10 cellular contexts compared by ENCODE assay signal in genomic region chr6:37137881-37138568, GRCh38. TPM values are rescaled to one million over a fixed set of nuclear protein-coding genes. Genes with fewer than 3 reads are reported as not detected.
A peak's percentile ranks its signal among the peaks of the same experiment; 100 is the strongest.
DNase-seq lines count a peak whose midpoint lies in the region; ATAC-seq and TF ChIP-seq lines count a peak whose summit lies in the region.
"Had no signal": no experiment of that assay in that cellular context is flagged by ENCODE, and none has a peak within 500 bp of the region (broad histone marks: within the 10 kb centered on the region; RNA-seq: fewer than 3 reads in every experiment).

No MANE protein-coding gene starts in this region.

- CTCF ChIA-PET in CD8-positive, alpha-beta memory T cell (lab: Charles Lee) = interaction anchor here (0.6 to 0.9 kb wide), 4 partner anchors 9 to 265 kb away, joined by 3 read pairs; no protein-coding TSS in a partner anchor

- no peaks in the 10 kb centered on the region for H3K27me3 ChIP-seq in CD8-positive, alpha-beta memory T cell (ENCODE audit: insufficient read depth, low read length, poor library complexity, severe bottlenecking)
- H3K27me3 ChIP-seq in Peyer's patch (no peaks in the 10 kb centered on the region), ectodermal cell (ENCODE audit: control insufficient read depth, insufficient read depth, low read length, poor library complexity, severe bottlenecking) (no peaks in the 10 kb centered on the region), neuron (ENCODE audit: insufficient read depth, low read length) (no peaks in the 10 kb centered on the region)

- H3K27ac Mint-ChIP-seq in CD8-positive, alpha-beta memory T cell = peak overlapping the region; percentile 85 to 98 (median 92)

- no peaks in the 10 kb centered on the region for H3K9me3 Mint-ChIP-seq in CD8-positive, alpha-beta memory T cell

- no peak for ATAC-seq in HG03342 (IDR thresholded peaks at IDR 0.05; ENCODE audit: unreplicated experiment)

- peaks cover 47 to 50% (median 47%) of the 10 kb centered on the region in 3 donors for H3K4me1 Mint-ChIP-seq in CD8-positive, alpha-beta memory T cell

- H3K4me1 ChIP-seq in CD8-positive, alpha-beta memory T cell (ENCODE audit: insufficient read depth, low read length) = peaks cover 21% of the 10 kb centered on the region
- H3K4me1 ChIP-seq in Peyer's patch (peaks cover 0 to 51% (median 3%) of the 10 kb centered on the region in 4 donors), ectodermal cell (ENCODE audit: control insufficient read depth, insufficient read depth, low read length) (peaks cover 25% of the 10 kb centered on the region), neuron (ENCODE audit: insufficient read depth, low read length) (peaks cover 60% of the 10 kb centered on the region)

- H3K9me3 ChIP-seq in CD8-positive, alpha-beta memory T cell (ENCODE audit: low read length) = no peaks in the 10 kb centered on the region
- H3K9me3 ChIP-seq in Peyer's patch (no peaks in the 10 kb centered on the region), ectodermal cell (ENCODE audit: control insufficient read depth, low read length) (no peaks in the 10 kb centered on the region), neuron (ENCODE audit: low read length) (no peaks in the 10 kb centered on the region)

- no peak overlapping the region for H2AFZ ChIP-seq in neuron (ENCODE audit: low read depth, low read length)

- no peak for TF ChIP-seq POLR2A in Peyer's patch (IDR thresholded peaks at IDR 0.05)

- H3K4me3 ChIP-seq in CD8-positive, alpha-beta memory T cell (ENCODE audit: low read length) = no peak overlapping the region
- H3K4me3 ChIP-seq in Peyer's patch (no peak overlapping the region), ectodermal cell (ENCODE audit: insufficient read depth, low read depth, low read length) (peak overlapping the region; percentile 24), neuron (ENCODE audit: low read length) (peak overlapping the region; percentile 69)

- H3K36me3 ChIP-seq in CD8-positive, alpha-beta memory T cell (ENCODE audit: insufficient read depth, low read length) = no peaks in the 10 kb centered on the region
- H3K36me3 ChIP-seq in Peyer's patch = no peaks in the 10 kb centered on the region
- no peaks in the 10 kb centered on the region for H3K36me3 ChIP-seq in ectodermal cell (ENCODE audit: control insufficient read depth, insufficient read depth, low read length)
- no peaks in the 10 kb centered on the region for H3K36me3 ChIP-seq in neuron (ENCODE audit: insufficient read depth, low read length)

- TF ChIP-seq CTCF in Peyer's patch (IDR thresholded peaks at IDR 0.05) = no peak

- POLR2A ChIA-PET in CD8-positive, alpha-beta memory T cell (lab: Charles Lee) = interaction anchor here (1.2 kb wide), 1 partner anchor 34 kb away, joined by 4 read pairs; no protein-coding TSS in a partner anchor

- H3K27ac ChIP-seq in CD8-positive, alpha-beta memory T cell (ENCODE audit: low read depth, low read length) = peak overlapping the region; percentile 43
- H3K27ac ChIP-seq in Peyer's patch = peak overlapping the region in 3 of 4 donors; percentile 1 to 85 (median 62)
- peak overlapping the region; percentile 97 for H3K27ac ChIP-seq in ectodermal cell (ENCODE audit: insufficient read depth, low read depth, low read length, poor library complexity, severe bottlenecking)

- H3K4me3 Mint-ChIP-seq in CD8-positive, alpha-beta memory T cell = peak overlapping the region in 5 of 7 donors; percentile 29 to 70 (median 68)

- no peaks in the 10 kb centered on the region for H3K36me3 Mint-ChIP-seq in CD8-positive, alpha-beta memory T cell

- DNase-seq in CD8-positive, alpha-beta memory T cell = no peak
- no peak for DNase-seq in Peyer's patch
- DNase-seq in hippocampal formation (lab: John Stamatoyannopoulos, UW) = no peak
- DNase-seq in NCI-H1048 (lab: John Stamatoyannopoulos, UW) = no peak
- DNase-seq in stimulated activated CD4-positive, alpha-beta T cell treated with anti-CD3 and anti-CD28 coated beads, Interleukin-12 subunit alpha, Interleukin-12 subunit beta, amount 100 ng/mL, for 4 hours = no peak
- DNase-seq: amygdala, NCI-H748 treated with DMSO at 0.1 percent for 48 hours had no signal

- no peaks in the 10 kb centered on the region for H3K27me3 Mint-ChIP-seq in CD8-positive, alpha-beta memory T cell

- WGBS in ectodermal cell, 2 experiments = 27 to 31% methylated on average over 13 of the region's 13 CpGs

RNA-seq across cellular contexts. Expression of gene PIM1, which starts 31.9 kb away (rescaled TPM):
- 10 to 100 TPM; 93.7 to 99.1 TPM for total RNA-seq in CD8-positive, alpha-beta memory T cell
- 253 TPM for polyA plus RNA-seq in CD8-positive, alpha-beta memory T cell
- 10 to 100 TPM; 36.6 to 78.4 (median 49.2) TPM for total RNA-seq in Peyer's patch
- 26.3 TPM for polyA plus RNA-seq in ectodermal cell (2013, experiment 1 of 4)
- 22.9 TPM for polyA plus RNA-seq in ectodermal cell (2013, experiment 2 of 4)
- polyA plus RNA-seq in ectodermal cell (2013, experiment 3 of 4) = 20.6 TPM
- 18.8 TPM for polyA plus RNA-seq in ectodermal cell (2013, experiment 4 of 4)

Comparison
In these comparisons a context has a peak if more than half of its experiments do, and no peak if none do; other contexts are left out.
1. H3K27ac ChIP-seq: peak in every context shown above with its lines; median percentile 97 in ectodermal cell; 62 in Peyer's patch; 43 in CD8-positive, alpha-beta memory T cell.
2. H3K4me3 ChIP-seq: peak in ectodermal cell (single experiment) and neuron (single experiment); none in CD8-positive, alpha-beta memory T cell (single experiment) and Peyer's patch (0 of 4).